ENCODE assay signal across 2 cellular contexts in the genomic region with DNA sequence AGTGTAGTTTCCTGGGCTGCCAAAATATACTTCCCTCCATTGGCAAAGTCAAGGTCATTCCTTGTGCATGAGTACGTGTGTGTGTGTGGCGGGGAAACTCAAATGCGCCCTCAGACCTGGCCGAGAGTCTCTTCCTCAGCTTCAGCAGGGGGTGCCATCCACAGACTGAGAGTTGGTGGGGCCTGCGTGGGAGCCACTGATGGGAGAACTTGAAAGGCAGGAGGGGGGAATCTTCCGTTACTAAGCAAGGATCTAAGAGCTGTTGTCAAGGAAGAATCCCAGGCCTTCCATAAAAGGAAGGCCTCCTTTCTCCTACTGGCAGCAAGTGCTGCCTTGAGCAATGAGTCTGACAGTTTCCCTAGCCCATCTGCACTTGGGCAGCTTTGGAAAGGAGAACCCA.
TF ChIP-seq lines count a peak whose summit lies in the region.

No MANE protein-coding gene starts in this region.

TF ChIP-seq in GM23338, 12 proteins besides CTCF, POLR2A, EP300 and RAD21 (continues in another document):
- TF ChIP-seq, protein P1, sequence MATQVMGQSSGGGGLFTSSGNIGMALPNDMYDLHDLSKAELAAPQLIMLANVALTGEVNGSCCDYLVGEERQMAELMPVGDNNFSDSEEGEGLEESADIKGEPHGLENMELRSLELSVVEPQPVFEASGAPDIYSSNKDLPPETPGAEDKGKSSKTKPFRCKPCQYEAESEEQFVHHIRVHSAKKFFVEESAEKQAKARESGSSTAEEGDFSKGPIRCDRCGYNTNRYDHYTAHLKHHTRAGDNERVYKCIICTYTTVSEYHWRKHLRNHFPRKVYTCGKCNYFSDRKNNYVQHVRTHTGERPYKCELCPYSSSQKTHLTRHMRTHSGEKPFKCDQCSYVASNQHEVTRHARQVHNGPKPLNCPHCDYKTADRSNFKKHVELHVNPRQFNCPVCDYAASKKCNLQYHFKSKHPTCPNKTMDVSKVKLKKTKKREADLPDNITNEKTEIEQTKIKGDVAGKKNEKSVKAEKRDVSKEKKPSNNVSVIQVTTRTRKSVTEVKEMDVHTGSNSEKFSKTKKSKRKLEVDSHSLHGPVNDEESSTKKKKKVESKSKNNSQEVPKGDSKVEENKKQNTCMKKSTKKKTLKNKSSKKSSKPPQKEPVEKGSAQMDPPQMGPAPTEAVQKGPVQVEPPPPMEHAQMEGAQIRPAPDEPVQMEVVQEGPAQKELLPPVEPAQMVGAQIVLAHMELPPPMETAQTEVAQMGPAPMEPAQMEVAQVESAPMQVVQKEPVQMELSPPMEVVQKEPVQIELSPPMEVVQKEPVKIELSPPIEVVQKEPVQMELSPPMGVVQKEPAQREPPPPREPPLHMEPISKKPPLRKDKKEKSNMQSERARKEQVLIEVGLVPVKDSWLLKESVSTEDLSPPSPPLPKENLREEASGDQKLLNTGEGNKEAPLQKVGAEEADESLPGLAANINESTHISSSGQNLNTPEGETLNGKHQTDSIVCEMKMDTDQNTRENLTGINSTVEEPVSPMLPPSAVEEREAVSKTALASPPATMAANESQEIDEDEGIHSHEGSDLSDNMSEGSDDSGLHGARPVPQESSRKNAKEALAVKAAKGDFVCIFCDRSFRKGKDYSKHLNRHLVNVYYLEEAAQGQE (IDR thresholded peaks at IDR 0.05; ENCODE audit: unreplicated experiment): no peak
- TF ChIP-seq POLR2AphosphoS5 (IDR thresholded peaks at IDR 0.05; ENCODE audit: low read depth) (no peak), ZNF114 (CRISPR knock-in tag; IDR thresholded peaks at IDR 0.05) (no peak), JUNB (IDR thresholded peaks at IDR 0.05; ENCODE audit: unreplicated experiment) (no peak), EZH2 (IDR thresholded peaks at IDR 0.05; ENCODE audit: low read depth, unreplicated experiment) (no peak), NANOG (IDR thresholded peaks at IDR 0.05; ENCODE audit: borderline replicate concordance) (no peak), ZNF331 (CRISPR knock-in tag; IDR thresholded peaks at IDR 0.05; ENCODE audit: low read depth) (no peak), STAT1 (IDR thresholded peaks at IDR 0.05; ENCODE audit: unreplicated experiment) (no peak)
- TF ChIP-seq, protein P2, sequence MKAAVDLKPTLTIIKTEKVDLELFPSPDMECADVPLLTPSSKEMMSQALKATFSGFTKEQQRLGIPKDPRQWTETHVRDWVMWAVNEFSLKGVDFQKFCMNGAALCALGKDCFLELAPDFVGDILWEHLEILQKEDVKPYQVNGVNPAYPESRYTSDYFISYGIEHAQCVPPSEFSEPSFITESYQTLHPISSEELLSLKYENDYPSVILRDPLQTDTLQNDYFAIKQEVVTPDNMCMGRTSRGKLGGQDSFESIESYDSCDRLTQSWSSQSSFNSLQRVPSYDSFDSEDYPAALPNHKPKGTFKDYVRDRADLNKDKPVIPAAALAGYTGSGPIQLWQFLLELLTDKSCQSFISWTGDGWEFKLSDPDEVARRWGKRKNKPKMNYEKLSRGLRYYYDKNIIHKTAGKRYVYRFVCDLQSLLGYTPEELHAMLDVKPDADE (IDR thresholded peaks at IDR 0.05): no peak
- TF ChIP-seq, protein P3, sequence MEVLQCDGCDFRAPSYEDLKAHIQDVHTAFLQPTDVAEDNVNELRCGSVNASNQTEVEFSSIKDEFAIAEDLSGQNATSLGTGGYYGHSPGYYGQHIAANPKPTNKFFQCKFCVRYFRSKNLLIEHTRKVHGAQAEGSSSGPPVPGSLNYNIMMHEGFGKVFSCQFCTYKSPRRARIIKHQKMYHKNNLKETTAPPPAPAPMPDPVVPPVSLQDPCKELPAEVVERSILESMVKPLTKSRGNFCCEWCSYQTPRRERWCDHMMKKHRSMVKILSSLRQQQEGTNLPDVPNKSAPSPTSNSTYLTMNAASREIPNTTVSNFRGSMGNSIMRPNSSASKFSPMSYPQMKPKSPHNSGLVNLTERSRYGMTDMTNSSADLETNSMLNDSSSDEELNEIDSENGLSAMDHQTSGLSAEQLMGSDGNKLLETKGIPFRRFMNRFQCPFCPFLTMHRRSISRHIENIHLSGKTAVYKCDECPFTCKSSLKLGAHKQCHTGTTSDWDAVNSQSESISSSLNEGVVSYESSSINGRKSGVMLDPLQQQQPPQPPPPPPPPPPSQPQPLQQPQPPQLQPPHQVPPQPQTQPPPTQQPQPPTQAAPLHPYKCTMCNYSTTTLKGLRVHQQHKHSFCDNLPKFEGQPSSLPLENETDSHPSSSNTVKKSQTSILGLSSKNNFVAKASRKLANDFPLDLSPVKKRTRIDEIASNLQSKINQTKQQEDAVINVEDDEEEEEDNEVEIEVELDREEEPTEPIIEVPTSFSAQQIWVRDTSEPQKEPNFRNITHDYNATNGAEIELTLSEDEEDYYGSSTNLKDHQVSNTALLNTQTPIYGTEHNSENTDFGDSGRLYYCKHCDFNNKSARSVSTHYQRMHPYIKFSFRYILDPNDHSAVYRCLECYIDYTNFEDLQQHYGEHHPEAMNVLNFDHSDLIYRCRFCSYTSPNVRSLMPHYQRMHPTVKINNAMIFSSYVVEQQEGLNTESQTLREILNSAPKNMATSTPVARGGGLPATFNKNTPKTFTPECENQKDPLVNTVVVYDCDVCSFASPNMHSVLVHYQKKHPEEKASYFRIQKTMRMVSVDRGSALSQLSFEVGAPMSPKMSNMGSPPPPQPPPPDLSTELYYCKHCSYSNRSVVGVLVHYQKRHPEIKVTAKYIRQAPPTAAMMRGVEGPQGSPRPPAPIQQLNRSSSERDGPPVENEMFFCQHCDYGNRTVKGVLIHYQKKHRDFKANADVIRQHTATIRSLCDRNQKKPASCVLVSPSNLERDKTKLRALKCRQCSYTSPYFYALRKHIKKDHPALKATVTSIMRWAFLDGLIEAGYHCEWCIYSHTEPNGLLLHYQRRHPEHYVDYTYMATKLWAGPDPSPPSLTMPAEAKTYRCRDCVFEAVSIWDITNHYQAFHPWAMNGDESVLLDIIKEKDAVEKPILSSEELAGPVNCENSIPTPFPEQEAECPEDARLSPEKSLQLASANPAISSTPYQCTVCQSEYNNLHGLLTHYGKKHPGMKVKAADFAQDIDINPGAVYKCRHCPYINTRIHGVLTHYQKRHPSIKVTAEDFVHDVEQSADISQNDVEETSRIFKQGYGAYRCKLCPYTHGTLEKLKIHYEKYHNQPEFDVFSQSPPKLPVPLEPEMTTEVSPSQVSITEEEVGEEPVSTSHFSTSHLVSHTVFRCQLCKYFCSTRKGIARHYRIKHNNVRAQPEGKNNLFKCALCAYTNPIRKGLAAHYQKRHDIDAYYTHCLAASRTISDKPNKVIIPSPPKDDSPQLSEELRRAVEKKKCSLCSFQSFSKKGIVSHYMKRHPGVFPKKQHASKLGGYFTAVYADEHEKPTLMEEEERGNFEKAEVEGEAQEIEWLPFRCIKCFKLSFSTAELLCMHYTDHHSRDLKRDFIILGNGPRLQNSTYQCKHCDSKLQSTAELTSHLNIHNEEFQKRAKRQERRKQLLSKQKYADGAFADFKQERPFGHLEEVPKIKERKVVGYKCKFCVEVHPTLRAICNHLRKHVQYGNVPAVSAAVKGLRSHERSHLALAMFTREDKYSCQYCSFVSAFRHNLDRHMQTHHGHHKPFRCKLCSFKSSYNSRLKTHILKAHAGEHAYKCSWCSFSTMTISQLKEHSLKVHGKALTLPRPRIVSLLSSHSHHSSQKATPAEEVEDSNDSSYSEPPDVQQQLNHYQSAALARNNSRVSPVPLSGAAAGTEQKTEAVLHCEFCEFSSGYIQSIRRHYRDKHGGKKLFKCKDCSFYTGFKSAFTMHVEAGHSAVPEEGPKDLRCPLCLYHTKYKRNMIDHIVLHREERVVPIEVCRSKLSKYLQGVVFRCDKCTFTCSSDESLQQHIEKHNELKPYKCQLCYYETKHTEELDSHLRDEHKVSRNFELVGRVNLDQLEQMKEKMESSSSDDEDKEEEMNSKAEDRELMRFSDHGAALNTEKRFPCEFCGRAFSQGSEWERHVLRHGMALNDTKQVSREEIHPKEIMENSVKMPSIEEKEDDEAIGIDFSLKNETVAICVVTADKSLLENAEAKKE (CRISPR knock-in tag; IDR thresholded peaks at IDR 0.05): no peak

TF ChIP-seq in H1, 55 proteins besides CTCF, POLR2A, EP300 and RAD21:
- TF ChIP-seq, protein P4, sequence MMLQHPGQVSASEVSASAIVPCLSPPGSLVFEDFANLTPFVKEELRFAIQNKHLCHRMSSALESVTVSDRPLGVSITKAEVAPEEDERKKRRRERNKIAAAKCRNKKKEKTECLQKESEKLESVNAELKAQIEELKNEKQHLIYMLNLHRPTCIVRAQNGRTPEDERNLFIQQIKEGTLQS (IDR thresholded peaks at IDR 0.05; ENCODE audit: insufficient read depth, low read depth, low read length): no peak
- TF ChIP-seq, protein P5, sequence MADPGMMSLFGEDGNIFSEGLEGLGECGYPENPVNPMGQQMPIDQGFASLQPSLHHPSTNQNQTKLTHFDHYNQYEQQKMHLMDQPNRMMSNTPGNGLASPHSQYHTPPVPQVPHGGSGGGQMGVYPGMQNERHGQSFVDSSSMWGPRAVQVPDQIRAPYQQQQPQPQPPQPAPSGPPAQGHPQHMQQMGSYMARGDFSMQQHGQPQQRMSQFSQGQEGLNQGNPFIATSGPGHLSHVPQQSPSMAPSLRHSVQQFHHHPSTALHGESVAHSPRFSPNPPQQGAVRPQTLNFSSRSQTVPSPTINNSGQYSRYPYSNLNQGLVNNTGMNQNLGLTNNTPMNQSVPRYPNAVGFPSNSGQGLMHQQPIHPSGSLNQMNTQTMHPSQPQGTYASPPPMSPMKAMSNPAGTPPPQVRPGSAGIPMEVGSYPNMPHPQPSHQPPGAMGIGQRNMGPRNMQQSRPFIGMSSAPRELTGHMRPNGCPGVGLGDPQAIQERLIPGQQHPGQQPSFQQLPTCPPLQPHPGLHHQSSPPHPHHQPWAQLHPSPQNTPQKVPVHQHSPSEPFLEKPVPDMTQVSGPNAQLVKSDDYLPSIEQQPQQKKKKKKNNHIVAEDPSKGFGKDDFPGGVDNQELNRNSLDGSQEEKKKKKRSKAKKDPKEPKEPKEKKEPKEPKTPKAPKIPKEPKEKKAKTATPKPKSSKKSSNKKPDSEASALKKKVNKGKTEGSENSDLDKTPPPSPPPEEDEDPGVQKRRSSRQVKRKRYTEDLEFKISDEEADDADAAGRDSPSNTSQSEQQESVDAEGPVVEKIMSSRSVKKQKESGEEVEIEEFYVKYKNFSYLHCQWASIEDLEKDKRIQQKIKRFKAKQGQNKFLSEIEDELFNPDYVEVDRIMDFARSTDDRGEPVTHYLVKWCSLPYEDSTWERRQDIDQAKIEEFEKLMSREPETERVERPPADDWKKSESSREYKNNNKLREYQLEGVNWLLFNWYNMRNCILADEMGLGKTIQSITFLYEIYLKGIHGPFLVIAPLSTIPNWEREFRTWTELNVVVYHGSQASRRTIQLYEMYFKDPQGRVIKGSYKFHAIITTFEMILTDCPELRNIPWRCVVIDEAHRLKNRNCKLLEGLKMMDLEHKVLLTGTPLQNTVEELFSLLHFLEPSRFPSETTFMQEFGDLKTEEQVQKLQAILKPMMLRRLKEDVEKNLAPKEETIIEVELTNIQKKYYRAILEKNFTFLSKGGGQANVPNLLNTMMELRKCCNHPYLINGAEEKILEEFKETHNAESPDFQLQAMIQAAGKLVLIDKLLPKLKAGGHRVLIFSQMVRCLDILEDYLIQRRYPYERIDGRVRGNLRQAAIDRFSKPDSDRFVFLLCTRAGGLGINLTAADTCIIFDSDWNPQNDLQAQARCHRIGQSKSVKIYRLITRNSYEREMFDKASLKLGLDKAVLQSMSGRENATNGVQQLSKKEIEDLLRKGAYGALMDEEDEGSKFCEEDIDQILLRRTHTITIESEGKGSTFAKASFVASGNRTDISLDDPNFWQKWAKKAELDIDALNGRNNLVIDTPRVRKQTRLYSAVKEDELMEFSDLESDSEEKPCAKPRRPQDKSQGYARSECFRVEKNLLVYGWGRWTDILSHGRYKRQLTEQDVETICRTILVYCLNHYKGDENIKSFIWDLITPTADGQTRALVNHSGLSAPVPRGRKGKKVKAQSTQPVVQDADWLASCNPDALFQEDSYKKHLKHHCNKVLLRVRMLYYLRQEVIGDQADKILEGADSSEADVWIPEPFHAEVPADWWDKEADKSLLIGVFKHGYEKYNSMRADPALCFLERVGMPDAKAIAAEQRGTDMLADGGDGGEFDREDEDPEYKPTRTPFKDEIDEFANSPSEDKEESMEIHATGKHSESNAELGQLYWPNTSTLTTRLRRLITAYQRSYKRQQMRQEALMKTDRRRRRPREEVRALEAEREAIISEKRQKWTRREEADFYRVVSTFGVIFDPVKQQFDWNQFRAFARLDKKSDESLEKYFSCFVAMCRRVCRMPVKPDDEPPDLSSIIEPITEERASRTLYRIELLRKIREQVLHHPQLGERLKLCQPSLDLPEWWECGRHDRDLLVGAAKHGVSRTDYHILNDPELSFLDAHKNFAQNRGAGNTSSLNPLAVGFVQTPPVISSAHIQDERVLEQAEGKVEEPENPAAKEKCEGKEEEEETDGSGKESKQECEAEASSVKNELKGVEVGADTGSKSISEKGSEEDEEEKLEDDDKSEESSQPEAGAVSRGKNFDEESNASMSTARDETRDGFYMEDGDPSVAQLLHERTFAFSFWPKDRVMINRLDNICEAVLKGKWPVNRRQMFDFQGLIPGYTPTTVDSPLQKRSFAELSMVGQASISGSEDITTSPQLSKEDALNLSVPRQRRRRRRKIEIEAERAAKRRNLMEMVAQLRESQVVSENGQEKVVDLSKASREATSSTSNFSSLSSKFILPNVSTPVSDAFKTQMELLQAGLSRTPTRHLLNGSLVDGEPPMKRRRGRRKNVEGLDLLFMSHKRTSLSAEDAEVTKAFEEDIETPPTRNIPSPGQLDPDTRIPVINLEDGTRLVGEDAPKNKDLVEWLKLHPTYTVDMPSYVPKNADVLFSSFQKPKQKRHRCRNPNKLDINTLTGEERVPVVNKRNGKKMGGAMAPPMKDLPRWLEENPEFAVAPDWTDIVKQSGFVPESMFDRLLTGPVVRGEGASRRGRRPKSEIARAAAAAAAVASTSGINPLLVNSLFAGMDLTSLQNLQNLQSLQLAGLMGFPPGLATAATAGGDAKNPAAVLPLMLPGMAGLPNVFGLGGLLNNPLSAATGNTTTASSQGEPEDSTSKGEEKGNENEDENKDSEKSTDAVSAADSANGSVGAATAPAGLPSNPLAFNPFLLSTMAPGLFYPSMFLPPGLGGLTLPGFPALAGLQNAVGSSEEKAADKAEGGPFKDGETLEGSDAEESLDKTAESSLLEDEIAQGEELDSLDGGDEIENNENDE (IDR thresholded peaks at IDR 0.05; ENCODE audit: insufficient replicate concordance, low read length): no peak
- TF ChIP-seq SP4 (IDR thresholded peaks at IDR 0.05; ENCODE audit: low read length) (no peak), NRF1 (IDR thresholded peaks at IDR 0.05; ENCODE audit: low read depth, low read length) (no peak), CHD2 (IDR thresholded peaks at IDR 0.05; ENCODE audit: low read length) (no peak), RBBP5 (IDR thresholded peaks at IDR 0.05; ENCODE audit: borderline replicate concordance, low read depth, low read length) (no peak), YY1 (IDR thresholded peaks at IDR 0.05; ENCODE audit: low read depth, low read length) (no peak), GTF2F1 (IDR thresholded peaks at IDR 0.05; ENCODE audit: borderline replicate concordance, low read depth, low read length) (no peak), CREB1 (IDR thresholded peaks at IDR 0.05) (no peak), SIRT6 (IDR thresholded peaks at IDR 0.05; ENCODE audit: low read length) (no peak), ZNF274 (IDR thresholded peaks at IDR 0.05; ENCODE audit: borderline replicate concordance, extremely low read depth, low read length) (no peak), RNF2 (IDR thresholded peaks at IDR 0.05; ENCODE audit: borderline replicate concordance, low read depth, low read length, missing control alignments, poor library complexity, severe bottlenecking) (no peak), SP2 (IDR thresholded peaks at IDR 0.05; ENCODE audit: low read length) (no peak), E2F6 (IDR thresholded peaks at IDR 0.05) (no peak)
